23 cellular contexts compared by ENCODE assay signal in genomic region chr10:126156545-126156944, GRCh38.
"Had no signal": no experiment of that assay in that cellular context is flagged by ENCODE, and none has a peak within 500 bp of the region (broad histone marks: within the 10 kb centered on the region; RNA-seq: fewer than 3 reads in every experiment).

No MANE protein-coding gene starts in this region.

- ATAC-seq: gastrocnemius medialis; natural killer cell; SK-N-SH treated with all-trans-retinoic acid at 6 μM for 48 hours; stimulated activated naive CD8-positive, alpha-beta T cell treated with anti-CD3 and anti-CD28 coated beads, Interleukin-15, Interleukin-2, amounts not matched to agents 100 U/mL and 50 U/mL, for 24 hours; T-cell had no signal

- H3K36me3 ChIP-seq: adrenal gland, breast epithelium, esophagus squamous epithelium, gastrocnemius medialis, spleen, upper lobe of left lung had no signal

- H3K4me1 ChIP-seq: adrenal gland, breast epithelium, esophagus squamous epithelium, gastrocnemius medialis, upper lobe of left lung had no signal

- H3K36me3 Mint-ChIP-seq: activated naive CD8-positive, alpha-beta T cell; T-cell had no signal

- H3K9me3 ChIP-seq: adrenal gland, esophagus squamous epithelium, gastrocnemius medialis had no signal

- FAIRE-seq: astrocyte, keratinocyte had no signal

- H3K4me3 Mint-ChIP-seq: activated naive CD8-positive, alpha-beta T cell; activated T-cell treated with anti-CD3 and anti-CD28 coated beads, Interleukin-2, amount 50 U/mL, for 24 hours; natural killer cell; T-cell; T-helper 2 cell treated with Interferon-gamma antibody and Interleukin-4, amounts not matched to agents 5 μg/mL and 100 μg/mL, for 36 hours had no signal

- H3K27ac ChIP-seq: adrenal gland, coronary artery, esophagus squamous epithelium, gastrocnemius medialis, spleen, upper lobe of left lung had no signal

- H3K9me3 Mint-ChIP-seq: activated T-cell treated with anti-CD3 and anti-CD28 coated beads, Interleukin-2, amount 50 U/mL, for 24 hours; activated T-helper 2 cell treated with anti-CD3 and anti-CD28 coated beads, Interferon-gamma antibody, Interleukin-2, Interleukin-4, amounts not matched to agents 10 μg/mL and 5 μg/mL and 100 μg/mL, durations not matched to agents 14 hours and 24 hours and 36 hours; T-helper 2 cell treated with Interferon-gamma antibody and Interleukin-4, amounts not matched to agents 5 μg/mL and 100 μg/mL, for 36 hours had no signal

- H3K27me3 ChIP-seq: adrenal gland, breast epithelium, gastrocnemius medialis, upper lobe of left lung had no signal

- DNase-seq: activated CD8-positive, alpha-beta memory T cell treated with anti-CD3 and anti-CD28 coated beads for 24 hours; activated CD8-positive, alpha-beta memory T cell treated with anti-CD3 and anti-CD28 coated beads, Interleukin-2, amount 50 U/mL, for 4 hours; activated naive CD4-positive, alpha-beta T cell; activated T-cell treated with anti-CD3 and anti-CD28 coated beads, Interleukin-2, amount 50 U/mL, for 24 hours; esophagus squamous epithelium; gastrocnemius medialis; midbrain; natural killer cell; occipital lobe; spleen; stimulated activated CD4-positive, alpha-beta T cell treated with anti-CD3 and anti-CD28 coated beads, Interleukin-4, amount 100 ng/mL, for 24 hours; stimulated activated naive CD8-positive, alpha-beta T cell treated with anti-CD3 and anti-CD28 coated beads, Interleukin-15, Interleukin-2, amounts not matched to agents 100 U/mL and 50 U/mL, for 24 hours; T-cell; upper lobe of left lung had no signal

- H3K4me3 ChIP-seq: adrenal gland, breast epithelium, coronary artery, esophagus squamous epithelium, gastrocnemius medialis, spleen, upper lobe of left lung had no signal

- H3K27ac Mint-ChIP-seq: activated naive CD8-positive, alpha-beta T cell; activated T-cell treated with anti-CD3 and anti-CD28 coated beads, Interleukin-2, amount 50 U/mL, for 24 hours; activated T-helper 2 cell treated with anti-CD3 and anti-CD28 coated beads, Interferon-gamma antibody, Interleukin-2, Interleukin-4, amounts not matched to agents 10 μg/mL and 5 μg/mL and 100 μg/mL, durations not matched to agents 14 hours and 24 hours and 36 hours; natural killer cell; T-helper 2 cell treated with Interferon-gamma antibody and Interleukin-4, amounts not matched to agents 5 μg/mL and 100 μg/mL, for 36 hours had no signal
